Comparison of ENCODE assay signal across 1 cellular context in genomic region chr1:62783736-62784508, GRCh38.
TF ChIP-seq lines count a peak whose summit lies in the region.

Gene ATG4C (plus strand): TSS chr1:62784132. CDS start chr1:62803787, 19,655 bp downstream.

TF ChIP-seq in K562, 482 proteins besides CTCF, POLR2A, EP300 and RAD21 (continued from another document):
- TF ChIP-seq NKRF (IDR thresholded peaks at IDR 0.05; ENCODE audit: borderline replicate concordance) (no peak; the same call in 1 of the 2 replicates), DPF2 (IDR thresholded peaks at IDR 0.05) (0 out of 2 replicates have a peak, but pooled peaks have one; percentile 41), IRF2 (CRISPR knock-in tag; IDR thresholded peaks at IDR 0.05) (no peak), ZC3H4 (CRISPR knock-in tag; IDR thresholded peaks at IDR 0.05; ENCODE audit: borderline replicate concordance) (no peak)
